In genomic region chr16:1265826-1266225, GRCh38 we compare ENCODE assay signal across 9 cellular contexts. TPM values are rescaled to one million over a fixed set of nuclear protein-coding genes. Genes with fewer than 3 reads are reported as not detected.
"Had no signal": no experiment of that assay in that cellular context is flagged by ENCODE, and none has a peak within 500 bp of the region (broad histone marks: within the 10 kb centered on the region; RNA-seq: fewer than 3 reads in every experiment).

No MANE protein-coding gene starts in this region.

- H3K27ac ChIP-seq: HL-60 had no signal

- H3K4me3 ChIP-seq: GM23338 had no signal

- DNase-seq: H9, HCEC 1CT had no signal

- FAIRE-seq: H1, H54, HepG2 had no signal

- H2AFZ ChIP-seq: GM23338 had no signal

- H3K4me2 ChIP-seq: GM23338 had no signal

- ATAC-seq: GM23338, HepG2 had no signal

RNA-seq across cellular contexts. Expression of gene TPSD1, which starts 10.0 kb away (rescaled TPM):
- total RNA-seq: H1, H9, HepG2, HT1080 had no signal
- polyA plus RNA-seq: GM23338, HepG2, IgD-negative memory B cell had no signal

RNA-seq across cellular contexts. Expression of gene TPSAB1, which starts 25.3 kb away (rescaled TPM):
- total RNA-seq: GM23338, H1, H9, HepG2, HT1080 had no signal
- polyA plus RNA-seq: GM23338, IgD-negative memory B cell had no signal

RNA-seq across cellular contexts. Expression of gene TPSB2, which starts 35.8 kb away (rescaled TPM):
- total RNA-seq: GM23338, H1, H9, HepG2, HT1080 had no signal
- polyA plus RNA-seq: HepG2, IgD-negative memory B cell had no signal

RNA-seq across cellular contexts. Expression of gene TPSG1, which starts 40.8 kb away (rescaled TPM):
- total RNA-seq: GM23338, H1, H9, HepG2, HT1080 had no signal
- polyA plus RNA-seq: H1, HepG2, IgD-negative memory B cell had no signal
